Comparison of ENCODE assay signal across 11 cellular contexts in the genomic region with DNA sequence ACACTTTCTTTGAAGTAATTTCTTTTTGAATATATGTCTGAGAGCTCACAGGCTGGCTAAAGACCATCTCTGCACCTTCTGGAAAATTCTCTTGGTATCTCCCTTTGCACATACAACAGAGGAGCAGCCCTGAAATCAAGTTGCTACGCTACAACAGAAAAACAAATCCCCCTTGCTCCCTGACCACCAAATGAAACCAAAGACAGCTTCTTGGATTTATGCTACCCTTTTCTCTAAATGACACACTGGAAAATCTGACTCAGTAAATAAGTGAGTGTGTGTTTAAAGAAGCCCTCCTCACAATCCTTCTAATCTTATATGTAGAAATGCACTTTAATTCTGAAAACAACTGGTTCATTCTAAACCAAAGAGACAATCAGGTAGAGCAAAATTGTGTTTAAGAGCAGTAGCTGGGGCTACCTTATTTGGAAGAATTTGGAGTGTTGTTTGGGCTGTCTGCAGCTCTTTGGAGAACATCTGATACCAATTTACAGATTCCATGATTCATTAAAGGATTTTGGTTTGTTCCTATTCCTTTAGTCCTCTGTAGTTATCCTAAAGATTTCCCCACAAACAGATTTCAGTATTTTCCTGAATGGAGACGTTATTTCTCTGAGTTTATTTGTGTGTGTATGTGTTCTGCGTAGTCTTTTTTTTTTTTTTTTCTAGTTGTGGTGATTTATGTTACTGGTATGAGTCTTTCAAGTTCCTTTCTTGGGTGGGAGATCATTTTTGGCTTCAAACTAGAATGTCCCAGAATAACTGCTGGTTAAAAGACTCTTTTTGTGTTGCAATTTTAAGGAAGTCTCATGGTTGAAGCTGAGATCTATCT. TPM values are rescaled to one million over a fixed set of nuclear protein-coding genes. Genes with fewer than 3 reads are reported as not detected.
DNase-seq lines count a peak whose midpoint lies in the region; ATAC-seq and TF ChIP-seq lines count a peak whose summit lies in the region.
"Had no signal": no experiment of that assay in that cellular context is flagged by ENCODE, and none has a peak within 500 bp of the region (broad histone marks: within the 10 kb centered on the region; RNA-seq: fewer than 3 reads in every experiment).

No MANE protein-coding gene starts in this region.

- no peaks in the 10 kb centered on the region for H3K4me1 ChIP-seq in naive thymus-derived CD4-positive, alpha-beta T cell (ENCODE audit: control insufficient read depth in 2 of 2, insufficient read depth in 2 of 2, low read length in 2 of 2)

- no peaks in the 10 kb centered on the region for H3K36me3 ChIP-seq in naive thymus-derived CD4-positive, alpha-beta T cell (ENCODE audit: control insufficient read depth in 2 of 3, insufficient read depth in 3 of 3, low read length in 3 of 3)

- H3K4me3 Mint-ChIP-seq in activated naive CD8-positive, alpha-beta T cell treated with anti-CD3 and anti-CD28 coated beads, Interleukin-2, amount 50 U/mL, for 24 hours: no peak overlapping the region
- no peak overlapping the region for H3K4me3 Mint-ChIP-seq in mesothelial cell of epicardium
- H3K4me3 Mint-ChIP-seq in naive thymus-derived CD4-positive, alpha-beta T cell: no peak overlapping the region
- H3K4me3 Mint-ChIP-seq: naive thymus-derived CD8-positive, alpha-beta T cell; T-cell had no signal

- ATAC-seq in HG02588 (IDR thresholded peaks at IDR 0.05; ENCODE audit: unreplicated experiment) (peak; percentile 44), GM18517 (IDR thresholded peaks at IDR 0.05; ENCODE audit: unreplicated experiment) (no peak)
- peak; percentile 85 for ATAC-seq in activated naive CD8-positive, alpha-beta T cell treated with anti-CD3 and anti-CD28 coated beads, Interleukin-2, amount 50 U/mL, for 24 hours
- no peak for ATAC-seq in naive thymus-derived CD4-positive, alpha-beta T cell
- ATAC-seq: naive thymus-derived CD8-positive, alpha-beta T cell; T-cell had no signal

- H3K4me1 Mint-ChIP-seq in activated naive CD8-positive, alpha-beta T cell treated with anti-CD3 and anti-CD28 coated beads, Interleukin-2, amount 50 U/mL, for 24 hours: peaks cover 23% of the 10 kb centered on the region
- H3K4me1 Mint-ChIP-seq in mesothelial cell of epicardium: peaks cover 19% of the 10 kb centered on the region
- peaks cover 0 to 13% (median 0%) of the 10 kb centered on the region in 7 donors for H3K4me1 Mint-ChIP-seq in naive thymus-derived CD4-positive, alpha-beta T cell

- H3K27ac ChIP-seq in naive thymus-derived CD4-positive, alpha-beta T cell (ENCODE audit: low read depth, low read length): no peak overlapping the region

- CTCF ChIA-PET in naive thymus-derived CD4-positive, alpha-beta T cell (lab: Charles Lee): interaction anchor here (0.7 kb wide), 1 partner anchor 246 kb away, joined by 3 read pairs; no protein-coding TSS in a partner anchor

- peaks cover 4% of the 10 kb centered on the region for H3K27me3 Mint-ChIP-seq in activated naive CD8-positive, alpha-beta T cell treated with anti-CD3 and anti-CD28 coated beads, Interleukin-2, amount 50 U/mL, for 24 hours
- no peaks in the 10 kb centered on the region for H3K27me3 Mint-ChIP-seq in mesothelial cell of epicardium (ENCODE audit: low read depth)
- peaks cover 0 to 18% (median 4%) of the 10 kb centered on the region in 5 donors for H3K27me3 Mint-ChIP-seq in naive thymus-derived CD4-positive, alpha-beta T cell

- POLR2A ChIA-PET in naive thymus-derived CD4-positive, alpha-beta T cell (lab: Charles Lee): no interaction called here

- intact Hi-C loops in naive thymus-derived CD4-positive, alpha-beta T cell (cut with micrococcal nuclease): no loop called here

- no peaks in the 10 kb centered on the region for H3K27me3 ChIP-seq in naive thymus-derived CD4-positive, alpha-beta T cell (ENCODE audit: control insufficient read depth in 2 of 2, insufficient read depth in 2 of 2, low read length in 2 of 2)

- H3K27ac Mint-ChIP-seq in activated naive CD8-positive, alpha-beta T cell treated with anti-CD3 and anti-CD28 coated beads, Interleukin-2, amount 50 U/mL, for 24 hours: peak overlapping the region; percentile 82
- H3K27ac Mint-ChIP-seq in mesothelial cell of epicardium: peak overlapping the region; percentile 64
- H3K27ac Mint-ChIP-seq in naive thymus-derived CD4-positive, alpha-beta T cell: no peak overlapping the region
- H3K27ac Mint-ChIP-seq: naive thymus-derived CD8-positive, alpha-beta T cell; T-cell had no signal

- no peaks in the 10 kb centered on the region for H3K36me3 Mint-ChIP-seq in activated naive CD8-positive, alpha-beta T cell treated with anti-CD3 and anti-CD28 coated beads, Interleukin-2, amount 50 U/mL, for 24 hours (ENCODE audit: low read depth)
- peaks cover 3% of the 10 kb centered on the region for H3K36me3 Mint-ChIP-seq in mesothelial cell of epicardium
- peaks cover 0 to 10% (median 2%) of the 10 kb centered on the region in 5 donors for H3K36me3 Mint-ChIP-seq in naive thymus-derived CD4-positive, alpha-beta T cell
- H3K36me3 Mint-ChIP-seq: T-cell had no signal

- no peak for TF ChIP-seq CTCF in mesothelial cell of epicardium (IDR thresholded peaks at IDR 0.05; ENCODE audit: unreplicated experiment)

- DNase-seq in AG20443 (ENCODE audit: low spot score) (peak; percentile 57), mesothelial cell of epicardium (ENCODE audit: low spot score in 2 of 2, unreplicated experiment in 2 of 2) (no peak), SIG-M5 treated with dmso at 0.1 percent for 504 hours (lab: John Stamatoyannopoulos, UW; ENCODE audit: unreplicated experiment) (no peak), NCI-H524 (lab: John Stamatoyannopoulos, UW) (no peak)
- peak; percentile 5 for DNase-seq in activated naive CD8-positive, alpha-beta T cell treated with anti-CD3 and anti-CD28 coated beads, Interleukin-2, amount 50 U/mL, for 24 hours
- DNase-seq in naive thymus-derived CD4-positive, alpha-beta T cell: no peak
- DNase-seq: naive thymus-derived CD8-positive, alpha-beta T cell; NCI-H2081; T-cell had no signal

- no peaks in the 10 kb centered on the region for H3K9me3 ChIP-seq in naive thymus-derived CD4-positive, alpha-beta T cell (ENCODE audit: control insufficient read depth in 2 of 3, low read length in 3 of 3)

- H3K9me3 Mint-ChIP-seq in activated naive CD8-positive, alpha-beta T cell treated with anti-CD3 and anti-CD28 coated beads, Interleukin-2, amount 50 U/mL, for 24 hours: peaks cover 8% of the 10 kb centered on the region
- H3K9me3 Mint-ChIP-seq in mesothelial cell of epicardium: peaks cover 24% of the 10 kb centered on the region
- peaks cover 0 to 13% (median 3%) of the 10 kb centered on the region in 11 donors for H3K9me3 Mint-ChIP-seq in naive thymus-derived CD4-positive, alpha-beta T cell

- no peak overlapping the region for H3K4me3 ChIP-seq in naive thymus-derived CD4-positive, alpha-beta T cell (ENCODE audit: low read length)

RNA-seq across cellular contexts. Expression of gene UTRN, which starts 36.4 kb away (rescaled TPM):
- 133 to 148 TPM (median 146 TPM) in 3 replicates for total RNA-seq in mesothelial cell of epicardium
- total RNA-seq in naive thymus-derived CD4-positive, alpha-beta T cell: 100 to 1,000 TPM; 148 to 280 (median 153) TPM
- polyA plus RNA-seq in naive thymus-derived CD4-positive, alpha-beta T cell: 10 to 100 TPM; 46.7 to 52.1 TPM

Comparison
In these comparisons a context has a peak if more than half of its experiments do, and no peak if none do; other contexts are left out.
1. DNase-seq: peak in AG20443 (single experiment) and activated naive CD8-positive, alpha-beta T cell treated with anti-CD3 and anti-CD28 coated beads, Interleukin-2, amount 50 U/mL, for 24 hours (single experiment); none in mesothelial cell of epicardium (0 of 2), naive thymus-derived CD4-positive, alpha-beta T cell (0 of 9), SIG-M5 treated with dmso at 0.1 percent for 504 hours (single experiment) and NCI-H524 (0 of 2).
2. ATAC-seq: peak in HG02588 (single experiment) and activated naive CD8-positive, alpha-beta T cell treated with anti-CD3 and anti-CD28 coated beads, Interleukin-2, amount 50 U/mL, for 24 hours (single experiment); none in naive thymus-derived CD4-positive, alpha-beta T cell (single experiment) and GM18517 (single experiment).
3. H3K27ac Mint-ChIP-seq: peak in activated naive CD8-positive, alpha-beta T cell treated with anti-CD3 and anti-CD28 coated beads, Interleukin-2, amount 50 U/mL, for 24 hours (single experiment) and mesothelial cell of epicardium (single experiment); none in naive thymus-derived CD4-positive, alpha-beta T cell (0 of 9).